27 cellular contexts compared by ENCODE assay signal in the genomic region with DNA sequence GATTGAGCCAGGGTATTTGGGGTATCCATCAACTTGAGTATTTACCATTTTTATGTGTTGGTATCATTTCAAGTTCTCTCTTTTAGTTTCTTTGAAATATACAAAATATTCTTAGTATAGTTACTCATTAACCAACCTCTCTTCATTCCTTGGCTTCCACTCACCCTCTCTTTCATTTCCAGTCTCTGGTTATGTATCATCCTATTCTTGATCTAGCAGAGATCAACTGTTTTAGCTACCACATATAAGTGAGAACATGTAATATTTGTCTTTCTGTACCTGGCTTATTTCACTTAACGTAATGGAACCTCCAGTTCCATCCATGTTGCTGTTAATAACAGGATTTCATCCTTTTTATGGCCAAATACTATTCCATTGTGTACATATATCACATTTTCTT.
"Had no signal": no experiment of that assay in that cellular context is flagged by ENCODE, and none has a peak within 500 bp of the region (broad histone marks: within the 10 kb centered on the region; RNA-seq: fewer than 3 reads in every experiment).

No MANE protein-coding gene starts in this region.

- ATAC-seq: effector memory CD8-positive, alpha-beta T cell; heart right ventricle; left lobe of liver; mucosa of descending colon; natural killer cell treated with Interleukin-12 subunit alpha and Interleukin-12 subunit beta and Interleukin-15 and Interleukin-18, amount 100 ng/mL, for 72 hours; right cardiac atrium; stimulated activated memory B cell treated with anti-CD40 and anti-IgM and Interleukin-4, amounts not matched to agents 10 μg/mL and 1 μg/mL and 100 μg/mL, for 72 hours; upper lobe of right lung had no signal

- DNase-seq: cortex of kidney; effector memory CD8-positive, alpha-beta T cell; erythroblast; esophagus squamous epithelium; glutamatergic neuron; heart right ventricle; hippocampal formation; mucosa of descending colon; naive B cell; right cardiac atrium; sigmoid colon; spleen; stimulated activated CD4-positive, alpha-beta T cell treated with anti-CD3 and anti-CD28 coated beads, Interleukin-4, amount 100 ng/mL, for 4 hours; transverse colon; upper lobe of right lung had no signal

- H3K4me3 ChIP-seq: esophagus squamous epithelium, heart right ventricle, lung, mucosa of descending colon, neural progenitor cell, prostate gland, sigmoid colon, spleen, suprapubic skin, transverse colon, upper lobe of right lung, vagina had no signal

- H3K36me3 ChIP-seq: esophagus squamous epithelium, heart right ventricle, neural progenitor cell, prostate gland, sigmoid colon, spleen, suprapubic skin, transverse colon, upper lobe of right lung, vagina had no signal

- H3K27ac Mint-ChIP-seq: effector memory CD8-positive, alpha-beta T cell; memory B cell; naive B cell; natural killer cell treated with Interleukin-12 subunit alpha and Interleukin-12 subunit beta and Interleukin-15 and Interleukin-18, amount 100 ng/mL, for 72 hours; neural progenitor cell; stimulated activated memory B cell treated with anti-CD40 and anti-IgM and Interleukin-4, amounts not matched to agents 10 μg/mL and 1 μg/mL and 100 μg/mL, for 72 hours; stimulated activated naive CD8-positive, alpha-beta T cell treated with anti-CD3 and anti-CD28 coated beads, Interleukin-15, Interleukin-2, amounts not matched to agents 100 ng/mL and 50 ng/mL, for 24 hours had no signal

- H3K4me1 ChIP-seq: esophagus squamous epithelium, heart right ventricle, neural progenitor cell, parathyroid adenoma, prostate gland, suprapubic skin, upper lobe of right lung, vagina had no signal

- H3K27me3 Mint-ChIP-seq: effector memory CD8-positive, alpha-beta T cell; natural killer cell treated with Interleukin-12 subunit alpha and Interleukin-12 subunit beta and Interleukin-15 and Interleukin-18, amount 100 ng/mL, for 72 hours; stimulated activated memory B cell treated with anti-CD40 and anti-IgM and Interleukin-4, amounts not matched to agents 10 μg/mL and 1 μg/mL and 100 μg/mL, for 72 hours; stimulated activated naive CD8-positive, alpha-beta T cell treated with anti-CD3 and anti-CD28 coated beads, Interleukin-15, Interleukin-2, amounts not matched to agents 100 ng/mL and 50 ng/mL, for 24 hours had no signal

- H3K79me2 ChIP-seq: parathyroid adenoma had no signal

- H3K9me3 Mint-ChIP-seq: memory B cell; mesothelial cell of epicardium; natural killer cell treated with Interleukin-12 subunit alpha and Interleukin-12 subunit beta and Interleukin-15 and Interleukin-18, amount 100 ng/mL, for 72 hours; neural progenitor cell; stimulated activated memory B cell treated with anti-CD40 and anti-IgM and Interleukin-4, amounts not matched to agents 10 μg/mL and 1 μg/mL and 100 μg/mL, for 72 hours had no signal

- H3K9me3 ChIP-seq: esophagus squamous epithelium, heart right ventricle, mucosa of descending colon, prostate gland, sigmoid colon, spleen, suprapubic skin, transverse colon, upper lobe of right lung, vagina had no signal

- H2AFZ ChIP-seq: neural progenitor cell, parathyroid adenoma had no signal

- H3K27ac ChIP-seq: esophagus squamous epithelium, heart right ventricle, neural progenitor cell, parathyroid adenoma, prostate gland, sigmoid colon, spleen, suprapubic skin, transverse colon, upper lobe of right lung, vagina had no signal

- H3K4me3 Mint-ChIP-seq: effector memory CD8-positive, alpha-beta T cell; memory B cell; mesothelial cell of epicardium; naive B cell; natural killer cell treated with Interleukin-12 subunit alpha and Interleukin-12 subunit beta and Interleukin-15 and Interleukin-18, amount 100 ng/mL, for 72 hours; neural progenitor cell; stimulated activated memory B cell treated with anti-CD40 and anti-IgM and Interleukin-4, amounts not matched to agents 10 μg/mL and 1 μg/mL and 100 μg/mL, for 72 hours; stimulated activated naive CD8-positive, alpha-beta T cell treated with anti-CD3 and anti-CD28 coated beads, Interleukin-15, Interleukin-2, amounts not matched to agents 100 ng/mL and 50 ng/mL, for 24 hours had no signal

- H3K9ac ChIP-seq: neural progenitor cell, parathyroid adenoma had no signal

- H3K36me3 Mint-ChIP-seq: memory B cell; mesothelial cell of epicardium; naive B cell; natural killer cell treated with Interleukin-12 subunit alpha and Interleukin-12 subunit beta and Interleukin-15 and Interleukin-18, amount 100 ng/mL, for 72 hours; neural progenitor cell; stimulated activated memory B cell treated with anti-CD40 and anti-IgM and Interleukin-4, amounts not matched to agents 10 μg/mL and 1 μg/mL and 100 μg/mL, for 72 hours had no signal

- H3K4me1 Mint-ChIP-seq: memory B cell; naive B cell; stimulated activated memory B cell treated with anti-CD40 and anti-IgM and Interleukin-4, amounts not matched to agents 10 μg/mL and 1 μg/mL and 100 μg/mL, for 72 hours had no signal

- H3K27me3 ChIP-seq: esophagus squamous epithelium, heart right ventricle, neural progenitor cell, sigmoid colon, spleen, suprapubic skin, transverse colon, upper lobe of right lung, vagina had no signal

- H3K4me2 ChIP-seq: neural progenitor cell had no signal
